ENCODE assay signal across 15 cellular contexts in the genomic region with DNA sequence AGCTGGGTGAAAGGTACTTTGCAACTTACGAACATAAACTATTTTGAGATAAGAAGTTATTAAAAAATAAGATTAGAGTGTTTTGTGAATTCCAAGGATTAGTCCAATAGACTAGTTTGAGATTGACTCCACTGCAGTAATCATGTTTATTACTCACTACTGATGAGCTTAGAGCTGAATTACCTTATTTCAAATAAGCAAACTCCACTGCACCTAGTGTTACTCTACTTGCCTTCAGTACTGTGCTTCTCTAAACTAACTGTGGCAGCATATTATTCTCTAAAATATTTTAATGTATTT.
DNase-seq lines count a peak whose midpoint lies in the region; ATAC-seq lines count a peak whose summit lies in the region.
"Had no signal": no experiment of that assay in that cellular context is flagged by ENCODE, and none has a peak within 500 bp of the region (broad histone marks: within the 10 kb centered on the region; RNA-seq: fewer than 3 reads in every experiment).

No MANE protein-coding gene starts in this region.

- peaks cover 0 to 18% (median 9%) of the 10 kb centered on the region in 7 donors for H3K9me3 Mint-ChIP-seq in naive B cell
- H3K9me3 Mint-ChIP-seq in activated T-cell treated with anti-CD3 and anti-CD28 coated beads, Interleukin-2, amount 50 U/mL, for 72 hours, result no peaks in the 10 kb centered on the region

- H3K4me1 Mint-ChIP-seq in naive B cell, result peaks cover 27 to 42% (median 34%) of the 10 kb centered on the region in 3 donors
- H3K4me1 Mint-ChIP-seq in activated T-cell treated with anti-CD3 and anti-CD28 coated beads, Interleukin-2, amount 50 U/mL, for 72 hours (ENCODE audit: low read depth), result peaks cover 14% of the 10 kb centered on the region

- H3K4me3 Mint-ChIP-seq in naive B cell, result peak overlapping the region in 6 of 8 donors; percentile 2 to 65 (median 38)
- H3K4me3 Mint-ChIP-seq in activated T-cell treated with anti-CD3 and anti-CD28 coated beads, Interleukin-2, amount 50 U/mL, for 72 hours, result no peak overlapping the region
- H3K4me3 Mint-ChIP-seq: CD14-positive monocyte had no signal

- H3K27ac Mint-ChIP-seq in naive B cell, result no peak overlapping the region
- H3K27ac Mint-ChIP-seq in activated T-cell treated with anti-CD3 and anti-CD28 coated beads, Interleukin-2, amount 50 U/mL, for 72 hours, result no peak overlapping the region
- H3K27ac Mint-ChIP-seq: CD14-positive monocyte; naive thymus-derived CD8-positive, alpha-beta T cell had no signal

- peaks cover 49 to 73% (median 63%) of the 10 kb centered on the region in 3 donors for H3K27me3 Mint-ChIP-seq in naive B cell
- no peaks in the 10 kb centered on the region for H3K27me3 Mint-ChIP-seq in activated T-cell treated with anti-CD3 and anti-CD28 coated beads, Interleukin-2, amount 50 U/mL, for 72 hours (ENCODE audit: low read depth)

- DNase-seq in naive B cell (no peak), putamen (ENCODE audit: low spot score) (no peak)
- DNase-seq in stimulated activated naive CD4-positive, alpha-beta T cell treated with Interleukin-2 at 50 U/mL for 16 hours (lab: John Stamatoyannopoulos, UW), result no peak
- no peak for DNase-seq in stimulated activated CD4-positive, alpha-beta T cell treated with anti-CD3 and anti-CD28 coated beads, Interleukin-4, amount 100 ng/mL, for 1 hour
- DNase-seq in activated T-cell treated with anti-CD3 and anti-CD28 coated beads, Interleukin-2, amount 50 U/mL, for 72 hours, result no peak
- DNase-seq: activated CD4-positive, alpha-beta T cell treated with anti-CD3 and anti-CD28 coated beads, Interleukin-2, amount 50 U/mL, for 1 hour; activated effector memory CD4-positive, alpha-beta T cell treated with anti-CD3 and anti-CD28 coated beads, Interleukin-2, amount 50 U/mL, for 16 hours; GDM1; heart left ventricle; naive thymus-derived CD8-positive, alpha-beta T cell; right lobe of liver had no signal

- H3K36me3 Mint-ChIP-seq in naive B cell, result peaks cover 10 to 24% of the 10 kb centered on the region in 2 donors
- H3K36me3 Mint-ChIP-seq in activated T-cell treated with anti-CD3 and anti-CD28 coated beads, Interleukin-2, amount 50 U/mL, for 72 hours (ENCODE audit: insufficient read depth in 2 of 2), result peaks cover 2 to 11% of the 10 kb centered on the region in 2 donors

- ATAC-seq in GM19035 (IDR thresholded peaks at IDR 0.05; ENCODE audit: unreplicated experiment) (peak; percentile 23), GM21825 (IDR thresholded peaks at IDR 0.05; ENCODE audit: unreplicated experiment) (peak; percentile 11), HG03139 (IDR thresholded peaks at IDR 0.05; ENCODE audit: unreplicated experiment) (peak; percentile 9), naive B cell (ENCODE audit: low read depth in 2 of 2) (peak; percentile 19 to 27)
- ATAC-seq in activated T-cell treated with anti-CD3 and anti-CD28 coated beads, Interleukin-2, amount 50 U/mL, for 72 hours (replicated peaks in 1 of 2), result no peak
- ATAC-seq: heart left ventricle; naive thymus-derived CD8-positive, alpha-beta T cell; right lobe of liver had no signal

Comparison
In these comparisons a context has a peak if more than half of its experiments do, and no peak if none do; other contexts are left out.
1. ATAC-seq: peak in GM19035 (single experiment), GM21825 (single experiment), HG03139 (single experiment) and naive B cell (2 of 2); none in activated T-cell treated with anti-CD3 and anti-CD28 coated beads, Interleukin-2, amount 50 U/mL, for 72 hours (0 of 2).
2. H3K4me3 Mint-ChIP-seq: peak in naive B cell (6 of 8); none in activated T-cell treated with anti-CD3 and anti-CD28 coated beads, Interleukin-2, amount 50 U/mL, for 72 hours (0 of 2).